2 cellular contexts compared by ENCODE assay signal in genomic region chr7:102917436-102918353, GRCh38.
TF ChIP-seq lines count a peak whose summit lies in the region.

No MANE protein-coding gene starts in this region.

TF ChIP-seq in SK-N-SH, 30 proteins besides CTCF, POLR2A, EP300 and RAD21 (continued from another document):
- no peak for TF ChIP-seq ZBTB33 (IDR thresholded peaks at IDR 0.05; ENCODE audit: borderline replicate concordance, low read depth)
- no peak for TF ChIP-seq PBX3 (IDR thresholded peaks at IDR 0.05)
- no peak for TF ChIP-seq NFIC (IDR thresholded peaks at IDR 0.05; ENCODE audit: borderline replicate concordance)
- TF ChIP-seq TCF12 (IDR thresholded peaks at IDR 0.05) = no peak
- TF ChIP-seq JUND (IDR thresholded peaks at IDR 0.05) = no peak

TF ChIP-seq in SK-N-SH treated with all-trans-retinoic acid at 6 μM for 48 hours, 23 proteins besides CTCF, POLR2A, EP300 and RAD21 (continued from another document):
- TF ChIP-seq PATZ1 (CRISPR knock-in tag; IDR thresholded peaks at IDR 0.05; ENCODE audit: borderline replicate concordance) = no peak
- TF ChIP-seq TOX (CRISPR knock-in tag; IDR thresholded peaks at IDR 0.05; ENCODE audit: borderline replicate concordance) = no peak
- TF ChIP-seq ISL1 (CRISPR knock-in tag; IDR thresholded peaks at IDR 0.05) = no peak
- no peak for TF ChIP-seq RARB (CRISPR knock-in tag; IDR thresholded peaks at IDR 0.05)
- TF ChIP-seq CREB5 (CRISPR knock-in tag; IDR thresholded peaks at IDR 0.05; ENCODE audit: low read depth) = no peak
- no peak for TF ChIP-seq BACH2 (CRISPR knock-in tag; IDR thresholded peaks at IDR 0.05; ENCODE audit: borderline replicate concordance)
- TF ChIP-seq ESRRG (CRISPR knock-in tag; IDR thresholded peaks at IDR 0.05) = no peak
- TF ChIP-seq TSHZ2 (CRISPR knock-in tag; IDR thresholded peaks at IDR 0.05) = no peak
- TF ChIP-seq ZC3H10 (CRISPR knock-in tag; IDR thresholded peaks at IDR 0.05) = no peak
- no peak for TF ChIP-seq PPARA (CRISPR knock-in tag; IDR thresholded peaks at IDR 0.05; ENCODE audit: borderline replicate concordance)
